Comparison of ENCODE assay signal across 16 cellular contexts in genomic region chr1:116931016-116931918, GRCh38. TPM values are rescaled to one million over a fixed set of nuclear protein-coding genes. Genes with fewer than 3 reads are reported as not detected.
DNase-seq lines count a peak whose midpoint lies in the region; ATAC-seq and TF ChIP-seq lines count a peak whose summit lies in the region.
"Had no signal": no experiment of that assay in that cellular context is flagged by ENCODE, and none has a peak within 500 bp of the region (broad histone marks: within the 10 kb centered on the region; RNA-seq: fewer than 3 reads in every experiment).

No MANE protein-coding gene starts in this region.

- peaks cover 0 to 2% of the 10 kb centered on the region in 2 donors for H3K36me3 Mint-ChIP-seq in activated T-cell treated with anti-CD3 and anti-CD28 coated beads, Interleukin-2, amount 50 U/mL, for 72 hours (ENCODE audit: insufficient read depth in 2 of 2)
- H3K36me3 Mint-ChIP-seq in activated naive CD8-positive, alpha-beta T cell treated with anti-CD3 and anti-CD28 coated beads, Interleukin-2, amount 50 U/mL, for 24 hours (ENCODE audit: low read depth) = peaks cover 1% of the 10 kb centered on the region

- H3K27ac Mint-ChIP-seq in activated T-cell treated with anti-CD3 and anti-CD28 coated beads, Interleukin-2, amount 50 U/mL, for 72 hours = no peak overlapping the region
- H3K27ac Mint-ChIP-seq in activated naive CD8-positive, alpha-beta T cell treated with anti-CD3 and anti-CD28 coated beads, Interleukin-2, amount 50 U/mL, for 24 hours = peak overlapping the region; percentile 32

- H3K36me3 ChIP-seq in sigmoid colon = peaks cover 0 to 9% (median 0%) of the 10 kb centered on the region in 4 donors

- 56 to 80% methylated on average over 7 of the region's 7 CpGs for WGBS in sigmoid colon, 2 donors

- H3K4me1 ChIP-seq in sigmoid colon = peaks cover 0 to 27% (median 8%) of the 10 kb centered on the region in 4 donors

- no peak for TF ChIP-seq CTCF in sigmoid colon (IDR thresholded peaks at IDR 0.05)

- no peaks in the 10 kb centered on the region for H3K9me3 ChIP-seq in sigmoid colon

- no peak overlapping the region for H3K27ac ChIP-seq in sigmoid colon
- H3K27ac ChIP-seq: HL-60 had no signal

- H3K4me3 Mint-ChIP-seq in activated T-cell treated with anti-CD3 and anti-CD28 coated beads, Interleukin-2, amount 50 U/mL, for 72 hours = peak overlapping the region; percentile 27 to 35
- H3K4me3 Mint-ChIP-seq in activated naive CD8-positive, alpha-beta T cell treated with anti-CD3 and anti-CD28 coated beads, Interleukin-2, amount 50 U/mL, for 24 hours = no peak overlapping the region

- no peaks in the 10 kb centered on the region for H3K27me3 ChIP-seq in sigmoid colon

- H3K9me3 Mint-ChIP-seq in activated T-cell treated with anti-CD3 and anti-CD28 coated beads, Interleukin-2, amount 50 U/mL, for 72 hours = no peaks in the 10 kb centered on the region
- no peaks in the 10 kb centered on the region for H3K9me3 Mint-ChIP-seq in activated naive CD8-positive, alpha-beta T cell treated with anti-CD3 and anti-CD28 coated beads, Interleukin-2, amount 50 U/mL, for 24 hours

- H3K27me3 Mint-ChIP-seq in activated T-cell treated with anti-CD3 and anti-CD28 coated beads, Interleukin-2, amount 50 U/mL, for 72 hours (ENCODE audit: low read depth) = no peaks in the 10 kb centered on the region
- H3K27me3 Mint-ChIP-seq in activated naive CD8-positive, alpha-beta T cell treated with anti-CD3 and anti-CD28 coated beads, Interleukin-2, amount 50 U/mL, for 24 hours = no peaks in the 10 kb centered on the region

- ATAC-seq in activated T-cell treated with anti-CD3 and anti-CD28 coated beads, Interleukin-2, amount 50 U/mL, for 72 hours (replicated peaks in 1 of 2) = peak; percentile 91 to 95
- peak; percentile 49 for ATAC-seq in HG02610 (IDR thresholded peaks at IDR 0.05; ENCODE audit: unreplicated experiment)
- ATAC-seq in activated naive CD8-positive, alpha-beta T cell treated with anti-CD3 and anti-CD28 coated beads, Interleukin-2, amount 50 U/mL, for 24 hours = peak; percentile 90
- ATAC-seq in HG03135 (IDR thresholded peaks at IDR 0.05; ENCODE audit: unreplicated experiment) = no peak
- ATAC-seq: Panc1, Right ventricle myocardium inferior had no signal

- TF ChIP-seq POLR2A in sigmoid colon (IDR thresholded peaks at IDR 0.05) = no peak

- DNase-seq in activated T-cell treated with anti-CD3 and anti-CD28 coated beads, Interleukin-2, amount 50 U/mL, for 72 hours = no peak
- DNase-seq in activated T-cell treated with anti-CD3 and anti-CD28 coated beads for 4 hours = no peak
- no peak for DNase-seq in activated naive CD8-positive, alpha-beta T cell treated with anti-CD3 and anti-CD28 coated beads, Interleukin-2, amount 50 U/mL, for 24 hours
- DNase-seq in sigmoid colon = peak; percentile 3
- no peak for DNase-seq in stimulated activated naive CD4-positive, alpha-beta T cell treated with Interleukin-2 at 50 U/mL for 16 hours (lab: John Stamatoyannopoulos, UW)
- DNase-seq: COR-L47, GF-D8, NCI-H1105 treated with DMSO at 0.1 percent for 48 hours, NCI-H187, NCI-H226, NCI-H524 treated with DMSO at 0.1 percent for 48 hours had no signal

- TF ChIP-seq EP300 in sigmoid colon (IDR thresholded peaks at IDR 0.05) = no peak

- intact Hi-C loops in sigmoid colon (cut with DNase I) = no loop called here

- H3K4me3 ChIP-seq in sigmoid colon = no peak overlapping the region

- peaks cover 28% of the 10 kb centered on the region for H3K4me1 Mint-ChIP-seq in activated T-cell treated with anti-CD3 and anti-CD28 coated beads, Interleukin-2, amount 50 U/mL, for 72 hours (ENCODE audit: low read depth)
- peaks cover 27% of the 10 kb centered on the region for H3K4me1 Mint-ChIP-seq in activated naive CD8-positive, alpha-beta T cell treated with anti-CD3 and anti-CD28 coated beads, Interleukin-2, amount 50 U/mL, for 24 hours

RNA-seq across cellular contexts. Expression of gene PTGFRN, which starts 21.6 kb away (rescaled TPM):
- total RNA-seq in activated T-cell treated with anti-CD3 and anti-CD28 coated beads, Interleukin-2, amount 50 U/mL, for 72 hours = 10 to 100 TPM; 14.0 to 14.8 TPM
- 100 to 1,000 TPM in 2 of 4 donors, 10 to 100 TPM in 2; 77.3 to 179 (median 109) TPM for total RNA-seq in sigmoid colon
- polyA plus RNA-seq in sigmoid colon = 10 to 100 TPM in 2 of 3 donors, 1 to 10 TPM in 1; 6.6 to 38.8 (median 11.8) TPM

Comparison
In these comparisons a context has a peak if more than half of its experiments do, and no peak if none do; other contexts are left out.
1. RNA of gene PTGFRN, which starts 21.6 kb away (total RNA-seq): 77.3 to 179 TPM in sigmoid colon; 14.0 to 14.8 TPM in activated T-cell treated with anti-CD3 and anti-CD28 coated beads, Interleukin-2, amount 50 U/mL, for 72 hours; every median in the first group is over 4 times any median in the second.